ENCODE assay signal across 1 cellular context in the genomic region with DNA sequence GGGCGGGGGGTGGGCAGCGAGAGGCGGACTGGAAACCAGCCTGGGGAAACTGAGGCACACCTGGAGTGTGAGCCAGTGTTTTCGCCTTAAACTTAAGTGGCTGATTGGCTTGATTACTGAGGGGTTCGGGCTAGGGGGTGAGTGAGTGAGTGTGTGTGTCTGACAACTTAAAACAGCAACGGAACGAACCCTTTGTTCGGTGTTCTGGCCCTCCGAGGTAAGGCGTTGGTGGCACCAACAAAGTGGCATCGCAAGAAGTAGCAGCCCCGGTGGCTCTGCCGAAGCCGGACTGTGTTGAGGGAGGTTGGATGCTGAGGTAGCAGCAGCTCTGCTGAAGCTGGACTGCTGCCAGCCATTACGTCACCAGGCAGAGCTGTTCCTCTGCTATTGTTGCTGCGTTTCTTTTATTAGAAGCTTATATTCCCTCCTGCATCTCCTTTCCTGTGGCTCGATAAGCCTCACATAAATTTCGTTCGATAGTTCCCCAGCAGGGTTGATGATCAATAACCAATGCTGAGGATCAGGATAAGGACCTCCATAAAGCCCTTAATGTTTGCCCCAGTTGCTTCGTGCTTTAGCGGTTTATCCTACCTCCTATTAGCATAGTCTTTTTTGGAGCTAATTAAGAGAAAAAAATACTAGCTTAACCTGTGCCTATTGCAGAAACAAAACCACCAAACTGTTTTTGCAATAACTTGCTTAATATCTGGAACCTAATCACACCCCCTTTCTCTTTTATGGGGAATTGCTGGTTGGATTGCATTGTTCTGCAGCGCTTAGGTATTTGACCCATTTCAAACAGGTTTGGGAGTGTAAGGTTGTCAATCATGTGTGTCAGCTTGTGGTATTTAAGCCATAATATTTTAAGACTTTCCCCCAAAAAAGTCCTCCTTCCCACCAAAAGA.
TF ChIP-seq lines count a peak whose summit lies in the region.

No MANE protein-coding gene starts in this region.

TF ChIP-seq in GM12878, 131 proteins besides CTCF, POLR2A, EP300 and RAD21:
- TF ChIP-seq, protein P1, sequence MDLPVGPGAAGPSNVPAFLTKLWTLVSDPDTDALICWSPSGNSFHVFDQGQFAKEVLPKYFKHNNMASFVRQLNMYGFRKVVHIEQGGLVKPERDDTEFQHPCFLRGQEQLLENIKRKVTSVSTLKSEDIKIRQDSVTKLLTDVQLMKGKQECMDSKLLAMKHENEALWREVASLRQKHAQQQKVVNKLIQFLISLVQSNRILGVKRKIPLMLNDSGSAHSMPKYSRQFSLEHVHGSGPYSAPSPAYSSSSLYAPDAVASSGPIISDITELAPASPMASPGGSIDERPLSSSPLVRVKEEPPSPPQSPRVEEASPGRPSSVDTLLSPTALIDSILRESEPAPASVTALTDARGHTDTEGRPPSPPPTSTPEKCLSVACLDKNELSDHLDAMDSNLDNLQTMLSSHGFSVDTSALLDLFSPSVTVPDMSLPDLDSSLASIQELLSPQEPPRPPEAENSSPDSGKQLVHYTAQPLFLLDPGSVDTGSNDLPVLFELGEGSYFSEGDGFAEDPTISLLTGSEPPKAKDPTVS (IDR thresholded peaks at IDR 0.05; ENCODE audit: low read depth, low read length): no peak
- TF ChIP-seq CREM (IDR thresholded peaks at IDR 0.05; ENCODE audit: low read depth) (peak; percentile 62; the same call in 1 of the 2 replicates), JUND (IDR thresholded peaks at IDR 0.05; ENCODE audit: low read depth, low read length) (0 out of 2 replicates have a peak, but pooled peaks have one; percentile 21), ATF7 (IDR thresholded peaks at IDR 0.05; ENCODE audit: low read depth) (peak; percentile 96), SMAD1 (IDR thresholded peaks at IDR 0.05; ENCODE audit: low read depth, partially characterized antibody) (peak; percentile 19), CBFB (IDR thresholded peaks at IDR 0.05; ENCODE audit: low read depth) (no peak), CREB1 (IDR thresholded peaks at IDR 0.05; ENCODE audit: low read depth) (peak; percentile 54; the same call in 1 of the 2 replicates), GATAD2B (conservative IDR thresholded peaks at IDR 0.05; ENCODE audit: low read depth) (no peak)
- TF ChIP-seq, protein P2, sequence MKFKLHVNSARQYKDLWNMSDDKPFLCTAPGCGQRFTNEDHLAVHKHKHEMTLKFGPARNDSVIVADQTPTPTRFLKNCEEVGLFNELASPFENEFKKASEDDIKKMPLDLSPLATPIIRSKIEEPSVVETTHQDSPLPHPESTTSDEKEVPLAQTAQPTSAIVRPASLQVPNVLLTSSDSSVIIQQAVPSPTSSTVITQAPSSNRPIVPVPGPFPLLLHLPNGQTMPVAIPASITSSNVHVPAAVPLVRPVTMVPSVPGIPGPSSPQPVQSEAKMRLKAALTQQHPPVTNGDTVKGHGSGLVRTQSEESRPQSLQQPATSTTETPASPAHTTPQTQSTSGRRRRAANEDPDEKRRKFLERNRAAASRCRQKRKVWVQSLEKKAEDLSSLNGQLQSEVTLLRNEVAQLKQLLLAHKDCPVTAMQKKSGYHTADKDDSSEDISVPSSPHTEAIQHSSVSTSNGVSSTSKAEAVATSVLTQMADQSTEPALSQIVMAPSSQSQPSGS (IDR thresholded peaks at IDR 0.05; ENCODE audit: low read length): peak; percentile 88
